In genomic region chr7:26293569-26294308, GRCh38 we compare ENCODE assay signal across 8 cellular contexts. TPM values are rescaled to one million over a fixed set of nuclear protein-coding genes. Genes with fewer than 3 reads are reported as not detected.
DNase-seq lines count a peak whose midpoint lies in the region; ATAC-seq and TF ChIP-seq lines count a peak whose summit lies in the region.

No MANE protein-coding gene starts in this region.

- TF ChIP-seq CTCF in Peyer's patch (IDR thresholded peaks at IDR 0.05), result no peak

- H3K4me3 ChIP-seq in Peyer's patch, result peak overlapping the region; percentile 2 to 91 (median 41)

- peaks cover 0 to 13% (median 0%) of the 10 kb centered on the region in 4 donors for H3K4me1 ChIP-seq in Peyer's patch

- H3K36me3 Mint-ChIP-seq in activated naive CD4-positive, alpha-beta T cell treated with anti-CD3 and anti-CD28 coated beads, Interleukin-2, amount 50 U/mL, for 72 hours, result peaks cover 0 to 27% of the 10 kb centered on the region in 2 donors

- H3K9me3 Mint-ChIP-seq in activated naive CD4-positive, alpha-beta T cell treated with anti-CD3 and anti-CD28 coated beads, Interleukin-2, amount 50 U/mL, for 72 hours, result no peaks in the 10 kb centered on the region

- no peak for TF ChIP-seq POLR2A in Peyer's patch (IDR thresholded peaks at IDR 0.05)

- ATAC-seq in GM18502 (IDR thresholded peaks at IDR 0.05; ENCODE audit: poor library complexity, unreplicated experiment), result peak; percentile 81
- peak; percentile 75 for ATAC-seq in HG02852 (IDR thresholded peaks at IDR 0.05; ENCODE audit: unreplicated experiment)
- peak; percentile 87 to 91 for ATAC-seq in activated naive CD4-positive, alpha-beta T cell treated with anti-CD3 and anti-CD28 coated beads, Interleukin-2, amount 50 U/mL, for 72 hours

- no peaks in the 10 kb centered on the region for H3K27me3 ChIP-seq in Peyer's patch

- H3K27ac ChIP-seq in Peyer's patch, result peak overlapping the region; percentile 38 to 83 (median 52)

- DNase-seq in Peyer's patch (peak in 2 of 3 donors; percentile 50 to 67), NCI-H1417 (lab: John Stamatoyannopoulos, UW) (no peak), amygdala (lab: John Stamatoyannopoulos, UW) (no peak), NCI-H187 treated with DMSO at 0.1 percent for 48 hours (lab: John Stamatoyannopoulos, UW) (no peak)
- DNase-seq in activated naive CD4-positive, alpha-beta T cell treated with anti-CD3 and anti-CD28 coated beads, Interleukin-2, amount 50 U/mL, for 72 hours (ENCODE audit: low spot score in 2 of 2), result peak; percentile 57 to 74
- DNase-seq in stimulated activated CD4-positive, alpha-beta T cell treated with anti-CD3 and anti-CD28 coated beads, TNF-alpha, amount 100 ng/mL, for 48 hours (ENCODE audit: low read depth in 3 of 3), result peak; percentile 48 to 58 (median 50)

- peak overlapping the region; percentile 80 to 81 for H3K27ac Mint-ChIP-seq in activated naive CD4-positive, alpha-beta T cell treated with anti-CD3 and anti-CD28 coated beads, Interleukin-2, amount 50 U/mL, for 72 hours

- no peaks in the 10 kb centered on the region for H3K36me3 ChIP-seq in Peyer's patch

- H3K9me3 ChIP-seq in Peyer's patch, result no peaks in the 10 kb centered on the region

RNA-seq across cellular contexts. Expression of gene SNX10, which starts 2.1 kb away (rescaled TPM):
- 10 to 100 TPM in 1 of 4 donors, 1 to 10 TPM in 3; 1.8 to 14.9 (median 2.9) TPM for total RNA-seq in Peyer's patch
- 10 to 100 TPM; 19.9 to 44.6 TPM for total RNA-seq in activated naive CD4-positive, alpha-beta T cell treated with anti-CD3 and anti-CD28 coated beads, Interleukin-2, amount 50 U/mL, for 72 hours

Comparison
In these comparisons a context has a peak if more than half of its experiments do, and no peak if none do; other contexts are left out.
1. DNase-seq: peak in Peyer's patch (2 of 3), activated naive CD4-positive, alpha-beta T cell treated with anti-CD3 and anti-CD28 coated beads, Interleukin-2, amount 50 U/mL, for 72 hours (2 of 2) and stimulated activated CD4-positive, alpha-beta T cell treated with anti-CD3 and anti-CD28 coated beads, TNF-alpha, amount 100 ng/mL, for 48 hours (3 of 3); none in NCI-H1417 (0 of 3), amygdala (0 of 56) and NCI-H187 treated with DMSO at 0.1 percent for 48 hours (single experiment).
2. Peak in every context shown above with its lines, with median percentiles within 50 percentile points of each other: ATAC-seq.